ENCODE assay signal across 1 cellular context in the genomic region with DNA sequence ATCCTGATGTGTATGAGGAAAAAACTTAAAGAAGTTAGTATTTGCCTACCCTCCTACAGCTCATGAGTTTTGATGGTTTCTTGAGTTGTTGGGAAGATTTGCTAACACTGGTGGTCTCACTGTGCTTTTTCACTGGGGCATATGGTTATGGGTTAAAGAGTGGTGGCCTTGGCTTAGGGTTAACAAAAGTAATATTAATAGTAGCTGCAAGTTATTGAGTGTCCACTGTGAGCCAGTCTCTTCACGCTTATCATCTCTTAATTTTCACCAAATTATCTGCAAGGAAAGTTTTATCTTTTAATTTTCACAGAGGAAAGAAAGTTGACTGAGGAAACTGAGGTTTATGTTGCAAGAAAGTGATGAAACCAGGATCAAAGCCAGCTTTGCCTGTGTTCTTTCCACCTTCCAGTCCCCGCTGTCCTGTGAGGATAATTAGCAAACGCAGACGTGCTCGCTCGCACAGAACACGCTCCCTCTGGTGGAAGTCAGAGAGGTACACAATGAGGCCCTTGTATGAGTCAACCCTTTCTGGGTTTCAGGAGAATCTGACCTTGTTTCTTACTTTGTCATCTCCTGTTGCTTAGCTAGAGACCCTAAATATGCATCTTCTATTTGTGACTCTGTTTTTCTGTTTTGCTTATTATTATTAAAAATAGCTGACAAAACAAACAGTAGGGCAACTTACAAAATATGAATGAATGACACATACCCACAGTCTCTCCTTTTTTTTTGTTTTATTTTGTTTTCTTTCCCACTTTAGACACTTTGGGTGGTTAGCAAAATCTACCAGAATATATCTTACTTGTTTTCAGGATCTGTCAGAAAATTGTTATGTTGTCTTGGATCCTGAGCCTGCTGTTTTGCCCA.
TF ChIP-seq lines count a peak whose summit lies in the region.

No MANE protein-coding gene starts in this region.

TF ChIP-seq in SK-N-SH, 30 proteins besides CTCF, POLR2A, EP300 and RAD21 (continued from another document):
- TF ChIP-seq, protein P1, sequence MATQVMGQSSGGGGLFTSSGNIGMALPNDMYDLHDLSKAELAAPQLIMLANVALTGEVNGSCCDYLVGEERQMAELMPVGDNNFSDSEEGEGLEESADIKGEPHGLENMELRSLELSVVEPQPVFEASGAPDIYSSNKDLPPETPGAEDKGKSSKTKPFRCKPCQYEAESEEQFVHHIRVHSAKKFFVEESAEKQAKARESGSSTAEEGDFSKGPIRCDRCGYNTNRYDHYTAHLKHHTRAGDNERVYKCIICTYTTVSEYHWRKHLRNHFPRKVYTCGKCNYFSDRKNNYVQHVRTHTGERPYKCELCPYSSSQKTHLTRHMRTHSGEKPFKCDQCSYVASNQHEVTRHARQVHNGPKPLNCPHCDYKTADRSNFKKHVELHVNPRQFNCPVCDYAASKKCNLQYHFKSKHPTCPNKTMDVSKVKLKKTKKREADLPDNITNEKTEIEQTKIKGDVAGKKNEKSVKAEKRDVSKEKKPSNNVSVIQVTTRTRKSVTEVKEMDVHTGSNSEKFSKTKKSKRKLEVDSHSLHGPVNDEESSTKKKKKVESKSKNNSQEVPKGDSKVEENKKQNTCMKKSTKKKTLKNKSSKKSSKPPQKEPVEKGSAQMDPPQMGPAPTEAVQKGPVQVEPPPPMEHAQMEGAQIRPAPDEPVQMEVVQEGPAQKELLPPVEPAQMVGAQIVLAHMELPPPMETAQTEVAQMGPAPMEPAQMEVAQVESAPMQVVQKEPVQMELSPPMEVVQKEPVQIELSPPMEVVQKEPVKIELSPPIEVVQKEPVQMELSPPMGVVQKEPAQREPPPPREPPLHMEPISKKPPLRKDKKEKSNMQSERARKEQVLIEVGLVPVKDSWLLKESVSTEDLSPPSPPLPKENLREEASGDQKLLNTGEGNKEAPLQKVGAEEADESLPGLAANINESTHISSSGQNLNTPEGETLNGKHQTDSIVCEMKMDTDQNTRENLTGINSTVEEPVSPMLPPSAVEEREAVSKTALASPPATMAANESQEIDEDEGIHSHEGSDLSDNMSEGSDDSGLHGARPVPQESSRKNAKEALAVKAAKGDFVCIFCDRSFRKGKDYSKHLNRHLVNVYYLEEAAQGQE (IDR thresholded peaks at IDR 0.05; ENCODE audit: low read depth, low read length) = no peak
- TF ChIP-seq CHD2 (IDR thresholded peaks at IDR 0.05; ENCODE audit: low read length, partially characterized antibody) = no peak
- TF ChIP-seq, protein P2, sequence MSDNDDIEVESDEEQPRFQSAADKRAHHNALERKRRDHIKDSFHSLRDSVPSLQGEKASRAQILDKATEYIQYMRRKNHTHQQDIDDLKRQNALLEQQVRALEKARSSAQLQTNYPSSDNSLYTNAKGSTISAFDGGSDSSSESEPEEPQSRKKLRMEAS (IDR thresholded peaks at IDR 0.05; ENCODE audit: low read depth) = no peak
- peak; percentile 24; the same call in 1 of the 2 replicates for TF ChIP-seq FOXJ3 (CRISPR knock-in tag; IDR thresholded peaks at IDR 0.05)
- 0 out of 2 replicates have a peak, but pooled peaks have one; percentile 30 for TF ChIP-seq RCOR1 (IDR thresholded peaks at IDR 0.05; ENCODE audit: low read length)
- no peak for TF ChIP-seq NFIC (IDR thresholded peaks at IDR 0.05; ENCODE audit: borderline replicate concordance)
- TF ChIP-seq, protein P3, sequence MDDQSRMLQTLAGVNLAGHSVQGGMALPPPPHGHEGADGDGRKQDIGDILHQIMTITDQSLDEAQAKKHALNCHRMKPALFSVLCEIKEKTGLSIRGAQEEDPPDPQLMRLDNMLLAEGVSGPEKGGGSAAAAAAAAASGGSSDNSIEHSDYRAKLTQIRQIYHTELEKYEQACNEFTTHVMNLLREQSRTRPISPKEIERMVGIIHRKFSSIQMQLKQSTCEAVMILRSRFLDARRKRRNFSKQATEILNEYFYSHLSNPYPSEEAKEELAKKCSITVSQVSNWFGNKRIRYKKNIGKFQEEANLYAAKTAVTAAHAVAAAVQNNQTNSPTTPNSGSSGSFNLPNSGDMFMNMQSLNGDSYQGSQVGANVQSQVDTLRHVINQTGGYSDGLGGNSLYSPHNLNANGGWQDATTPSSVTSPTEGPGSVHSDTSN (IDR thresholded peaks at IDR 0.05) = no peak
- no peak for TF ChIP-seq GABPA (IDR thresholded peaks at IDR 0.05; ENCODE audit: low read depth)
- TF ChIP-seq, protein P4, sequence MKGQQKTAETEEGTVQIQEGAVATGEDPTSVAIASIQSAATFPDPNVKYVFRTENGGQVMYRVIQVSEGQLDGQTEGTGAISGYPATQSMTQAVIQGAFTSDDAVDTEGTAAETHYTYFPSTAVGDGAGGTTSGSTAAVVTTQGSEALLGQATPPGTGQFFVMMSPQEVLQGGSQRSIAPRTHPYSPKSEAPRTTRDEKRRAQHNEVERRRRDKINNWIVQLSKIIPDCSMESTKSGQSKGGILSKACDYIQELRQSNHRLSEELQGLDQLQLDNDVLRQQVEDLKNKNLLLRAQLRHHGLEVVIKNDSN (IDR thresholded peaks at IDR 0.05; ENCODE audit: borderline replicate concordance, low read depth) = no peak
- TF ChIP-seq TAF1 (IDR thresholded peaks at IDR 0.05; ENCODE audit: borderline replicate concordance, low read depth, low read length) = no peak
- TF ChIP-seq SIN3A (IDR thresholded peaks at IDR 0.05; ENCODE audit: borderline replicate concordance, low read depth, low read length) = no peak
- TF ChIP-seq ELF1 (IDR thresholded peaks at IDR 0.05) = no peak
- TF ChIP-seq SMC3 (IDR thresholded peaks at IDR 0.05; ENCODE audit: low read depth, low read length) = peak; percentile 76
- no peak for TF ChIP-seq FOXM1 (IDR thresholded peaks at IDR 0.05; ENCODE audit: low read depth)
- no peak for TF ChIP-seq RXRA (IDR thresholded peaks at IDR 0.05; ENCODE audit: borderline replicate concordance, low read depth)
- TF ChIP-seq NRF1 (IDR thresholded peaks at IDR 0.05; ENCODE audit: low read depth, low read length) = no peak
- no peak for TF ChIP-seq GATA2 (CRISPR knock-in tag; IDR thresholded peaks at IDR 0.05)
- TF ChIP-seq, protein P5, sequence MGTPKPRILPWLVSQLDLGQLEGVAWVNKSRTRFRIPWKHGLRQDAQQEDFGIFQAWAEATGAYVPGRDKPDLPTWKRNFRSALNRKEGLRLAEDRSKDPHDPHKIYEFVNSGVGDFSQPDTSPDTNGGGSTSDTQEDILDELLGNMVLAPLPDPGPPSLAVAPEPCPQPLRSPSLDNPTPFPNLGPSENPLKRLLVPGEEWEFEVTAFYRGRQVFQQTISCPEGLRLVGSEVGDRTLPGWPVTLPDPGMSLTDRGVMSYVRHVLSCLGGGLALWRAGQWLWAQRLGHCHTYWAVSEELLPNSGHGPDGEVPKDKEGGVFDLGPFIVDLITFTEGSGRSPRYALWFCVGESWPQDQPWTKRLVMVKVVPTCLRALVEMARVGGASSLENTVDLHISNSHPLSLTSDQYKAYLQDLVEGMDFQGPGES (IDR thresholded peaks at IDR 0.05; ENCODE audit: low read depth, low read length) = no peak
TF ChIP-seq in SK-N-SH: peak in this region for 6.
